In genomic region chr22:24935771-24936483, GRCh38 we compare ENCODE assay signal across 2 cellular contexts.
TF ChIP-seq lines count a peak whose summit lies in the region.

No MANE protein-coding gene starts in this region.

TF ChIP-seq in HEK293, 187 proteins besides CTCF, POLR2A, EP300 and RAD21:
- TF ChIP-seq ZNF169 (tag by site-specific recombination; IDR thresholded peaks at IDR 0.05) (no peak), ZNF843 (tag by site-specific recombination; IDR thresholded peaks at IDR 0.05) (no peak), ZNF366 (tag by site-specific recombination; conservative IDR thresholded peaks at IDR 0.05) (peak; percentile 83), ZNF560 (tag by site-specific recombination; IDR thresholded peaks at IDR 0.05; ENCODE audit: borderline replicate concordance) (no peak), ZNF777 (tag by site-specific recombination; IDR thresholded peaks at IDR 0.05; ENCODE audit: borderline replicate concordance) (no peak), SCRT2 (tag by site-specific recombination; IDR thresholded peaks at IDR 0.05) (no peak), ZSCAN16 (tag by site-specific recombination; IDR thresholded peaks at IDR 0.05) (no peak), ZSCAN5A (tag by site-specific recombination; IDR thresholded peaks at IDR 0.05) (0 out of 2 replicates have a peak, but pooled peaks have one; percentile 12), ZBTB7A (tag by site-specific recombination; IDR thresholded peaks at IDR 0.05; ENCODE audit: low read depth) (no peak), ZNF26 (tag by site-specific recombination; IDR thresholded peaks at IDR 0.05) (no peak), ZNF133 (tag by site-specific recombination; IDR thresholded peaks at IDR 0.05) (0 out of 2 replicates have a peak, but pooled peaks have one; percentile 6), ZNF354C (tag by site-specific recombination; IDR thresholded peaks at IDR 0.05; ENCODE audit: borderline replicate concordance, low read depth) (no peak), EGR2 (tag by site-specific recombination; IDR thresholded peaks at IDR 0.05; ENCODE audit: low read depth) (peak; percentile 97), ZBTB49 (tag by site-specific recombination; IDR thresholded peaks at IDR 0.05; ENCODE audit: low read depth) (no peak), TCF7L2 (IDR thresholded peaks at IDR 0.05; ENCODE audit: borderline replicate concordance, low read depth, low read length) (no peak), ZNF114 (tag by site-specific recombination; IDR thresholded peaks at IDR 0.05) (no peak), ZBTB17 (tag by site-specific recombination; IDR thresholded peaks at IDR 0.05) (peak; percentile 73), ZFHX2 (tag by site-specific recombination; conservative IDR thresholded peaks at IDR 0.05) (peak; percentile 82), PRDM6 (tag by site-specific recombination; IDR thresholded peaks at IDR 0.05) (no peak)
- TF ChIP-seq, protein P1, sequence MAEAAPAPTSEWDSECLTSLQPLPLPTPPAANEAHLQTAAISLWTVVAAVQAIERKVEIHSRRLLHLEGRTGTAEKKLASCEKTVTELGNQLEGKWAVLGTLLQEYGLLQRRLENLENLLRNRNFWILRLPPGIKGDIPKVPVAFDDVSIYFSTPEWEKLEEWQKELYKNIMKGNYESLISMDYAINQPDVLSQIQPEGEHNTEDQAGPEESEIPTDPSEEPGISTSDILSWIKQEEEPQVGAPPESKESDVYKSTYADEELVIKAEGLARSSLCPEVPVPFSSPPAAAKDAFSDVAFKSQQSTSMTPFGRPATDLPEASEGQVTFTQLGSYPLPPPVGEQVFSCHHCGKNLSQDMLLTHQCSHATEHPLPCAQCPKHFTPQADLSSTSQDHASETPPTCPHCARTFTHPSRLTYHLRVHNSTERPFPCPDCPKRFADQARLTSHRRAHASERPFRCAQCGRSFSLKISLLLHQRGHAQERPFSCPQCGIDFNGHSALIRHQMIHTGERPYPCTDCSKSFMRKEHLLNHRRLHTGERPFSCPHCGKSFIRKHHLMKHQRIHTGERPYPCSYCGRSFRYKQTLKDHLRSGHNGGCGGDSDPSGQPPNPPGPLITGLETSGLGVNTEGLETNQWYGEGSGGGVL (tag by site-specific recombination; IDR thresholded peaks at IDR 0.05), result 0 out of 2 replicates have a peak, but pooled peaks have one; percentile 9

TF ChIP-seq in H1, 55 proteins besides CTCF, POLR2A, EP300 and RAD21:
- TF ChIP-seq HDAC2 (IDR thresholded peaks at IDR 0.05; ENCODE audit: borderline replicate concordance in 1 of 2, low read depth in 2 of 2, low read length in 2 of 2) (no peak), SIN3A (conservative IDR thresholded peaks at IDR 0.05 in 1 of 2, IDR thresholded peaks at IDR 0.05 in 1 of 2; ENCODE audit: low read depth in 1 of 2, low read length in 2 of 2) (no peak), YY1 (IDR thresholded peaks at IDR 0.05; ENCODE audit: low read depth, low read length) (no peak), RNF2 (IDR thresholded peaks at IDR 0.05; ENCODE audit: borderline replicate concordance, low read depth, low read length, missing control alignments, poor library complexity, severe bottlenecking) (no peak), TBP (IDR thresholded peaks at IDR 0.05; ENCODE audit: low read depth, low read length) (no peak), SP4 (IDR thresholded peaks at IDR 0.05; ENCODE audit: low read length) (no peak), ASH2L (IDR thresholded peaks at IDR 0.05; ENCODE audit: low read length) (no peak), RXRA (IDR thresholded peaks at IDR 0.05; ENCODE audit: insufficient read depth, low read depth, low read length) (no peak), CBX5 (IDR thresholded peaks at IDR 0.05; ENCODE audit: low read depth, low read length) (no peak), CHD1 (IDR thresholded peaks at IDR 0.05; ENCODE audit: low read depth, low read length) (no peak)
